In the genomic region with DNA sequence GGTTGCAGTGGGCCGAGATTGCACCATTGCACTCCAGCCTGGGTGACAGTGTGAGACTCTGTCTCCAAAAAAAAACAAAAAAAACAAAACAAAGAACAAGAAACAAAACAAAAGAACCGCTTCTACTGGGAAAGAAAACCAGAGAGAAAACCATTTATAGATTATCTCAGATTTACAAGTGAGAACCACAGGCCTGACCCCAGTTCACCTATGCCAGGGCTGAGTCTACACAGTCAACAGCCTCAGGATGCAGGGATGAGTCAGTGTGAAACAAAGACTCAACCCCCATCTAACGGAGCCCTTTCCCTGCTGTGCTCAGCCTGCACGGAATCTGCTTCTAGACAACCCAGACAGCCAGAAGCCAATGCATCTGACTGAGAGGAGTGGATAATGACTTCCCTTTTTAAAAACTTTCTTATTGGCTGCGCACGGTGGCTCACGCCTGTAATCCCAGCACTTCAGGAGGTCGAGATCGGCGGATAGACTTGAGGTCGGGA, we compare ENCODE assay signal across 8 cellular contexts. TPM values are rescaled to one million over a fixed set of nuclear protein-coding genes. Genes with fewer than 3 reads are reported as not detected.
DNase-seq lines count a peak whose midpoint lies in the region; ATAC-seq lines count a peak whose summit lies in the region.

No MANE protein-coding gene starts in this region.

- no peaks in the 10 kb centered on the region for H3K27me3 Mint-ChIP-seq in CD4-positive, CD25-positive, alpha-beta regulatory T cell
- H3K27me3 Mint-ChIP-seq in activated CD4-positive, alpha-beta memory T cell treated with anti-CD3 and anti-CD28 coated beads, Interleukin-2, amount 10 ng/mL, durations not matched to agents 7 days and 5 days = no peaks in the 10 kb centered on the region

- no peaks in the 10 kb centered on the region for H3K27me3 ChIP-seq in CD4-positive, CD25-positive, alpha-beta regulatory T cell (ENCODE audit: control insufficient read depth, insufficient read depth, low read length)

- H3K4me1 Mint-ChIP-seq in CD4-positive, CD25-positive, alpha-beta regulatory T cell = peaks cover 9 to 27% (median 12%) of the 10 kb centered on the region in 4 donors
- peaks cover 57% of the 10 kb centered on the region for H3K4me1 Mint-ChIP-seq in activated CD4-positive, alpha-beta memory T cell treated with anti-CD3 and anti-CD28 coated beads, Interleukin-2, amount 10 ng/mL, durations not matched to agents 7 days and 5 days

- H3K4me3 Mint-ChIP-seq in CD4-positive, CD25-positive, alpha-beta regulatory T cell = peak overlapping the region in 2 of 4 donors; percentile 15 to 28
- H3K4me3 Mint-ChIP-seq in activated CD4-positive, alpha-beta memory T cell treated with anti-CD3 and anti-CD28 coated beads, Interleukin-2, amount 10 ng/mL, durations not matched to agents 7 days and 5 days = peak overlapping the region; percentile 63

- H3K27ac Mint-ChIP-seq in CD4-positive, CD25-positive, alpha-beta regulatory T cell = peak overlapping the region in 1 of 3 donors; percentile 23
- H3K27ac Mint-ChIP-seq in activated CD4-positive, alpha-beta memory T cell treated with anti-CD3 and anti-CD28 coated beads, Interleukin-2, amount 10 ng/mL, durations not matched to agents 7 days and 5 days = peak overlapping the region; percentile 96

- peaks cover 13% of the 10 kb centered on the region for H3K4me1 ChIP-seq in CD4-positive, CD25-positive, alpha-beta regulatory T cell (ENCODE audit: control insufficient read depth, insufficient read depth, low read length, poor library complexity, severe bottlenecking)

- no peak overlapping the region for H3K27ac ChIP-seq in CD4-positive, CD25-positive, alpha-beta regulatory T cell (ENCODE audit: insufficient read depth, low read length, poor library complexity, severe bottlenecking)

- CTCF ChIA-PET in activated CD4-positive, alpha-beta memory T cell treated with anti-CD3 and anti-CD28 coated beads, Interleukin-2, amount 10 ng/mL, durations not matched to agents 7 days and 5 days (lab: Charles Lee) = interaction anchor here (0.9 to 1.1 kb wide), 2 partner anchors 26 to 47 kb away, joined by 3 read pairs; a partner anchor contains a TSS

- H3K9me3 Mint-ChIP-seq in CD4-positive, CD25-positive, alpha-beta regulatory T cell = peaks cover 0 to 4% (median 0%) of the 10 kb centered on the region in 7 donors
- peaks cover 7% of the 10 kb centered on the region for H3K9me3 Mint-ChIP-seq in activated CD4-positive, alpha-beta memory T cell treated with anti-CD3 and anti-CD28 coated beads, Interleukin-2, amount 10 ng/mL, durations not matched to agents 7 days and 5 days

- H3K36me3 Mint-ChIP-seq in CD4-positive, CD25-positive, alpha-beta regulatory T cell = no peaks in the 10 kb centered on the region
- peaks cover 9% of the 10 kb centered on the region for H3K36me3 Mint-ChIP-seq in activated CD4-positive, alpha-beta memory T cell treated with anti-CD3 and anti-CD28 coated beads, Interleukin-2, amount 10 ng/mL, durations not matched to agents 7 days and 5 days (ENCODE audit: low read depth)

- H3K9me3 ChIP-seq in CD4-positive, CD25-positive, alpha-beta regulatory T cell (ENCODE audit: control insufficient read depth in 2 of 2, low read length in 2 of 2) = no peaks in the 10 kb centered on the region

- POLR2A ChIA-PET in activated CD4-positive, alpha-beta memory T cell treated with anti-CD3 and anti-CD28 coated beads, Interleukin-2, amount 10 ng/mL, durations not matched to agents 7 days and 5 days (lab: Charles Lee) = interaction anchor here (1.2 to 5.7 kb wide), 18 partner anchors 19 to 233 kb away, joined by 3 to 110 read pairs (median 6); a partner anchor contains a TSS

- DNase-seq in CD4-positive, CD25-positive, alpha-beta regulatory T cell = peak in 1 of 3 donors; percentile 71
- DNase-seq in HPDE6-E6E7 (ENCODE audit: extremely low spot score) (peak; percentile 94), fibroblast of peridontal ligament (ENCODE audit: extremely low read depth) (peak; percentile 85), NCI-H2196 (lab: John Stamatoyannopoulos, UW; ENCODE audit: unreplicated experiment) (no peak), NCI-H446 (lab: John Stamatoyannopoulos, UW) (no peak)
- DNase-seq in activated CD4-positive, alpha-beta memory T cell treated with anti-CD3 and anti-CD28 coated beads, Interleukin-2, amount 10 ng/mL, durations not matched to agents 7 days and 5 days = peak; percentile 88
- DNase-seq in stimulated activated CD8-positive, alpha-beta memory T cell treated with anti-CD3 and anti-CD28 coated beads, Interleukin-4, amount 100 ng/mL, for 24 hours (ENCODE audit: low read depth) = peak; percentile 26

- no peak overlapping the region for H3K4me3 ChIP-seq in CD4-positive, CD25-positive, alpha-beta regulatory T cell (ENCODE audit: low read depth, low read length)

- peak; percentile 64 to 78 for ATAC-seq in CD4-positive, CD25-positive, alpha-beta regulatory T cell (ENCODE audit: low read depth in 2 of 2)
- ATAC-seq in GM21447 (IDR thresholded peaks at IDR 0.05; ENCODE audit: unreplicated experiment) = peak; percentile 92

- H3K36me3 ChIP-seq in CD4-positive, CD25-positive, alpha-beta regulatory T cell (ENCODE audit: control insufficient read depth, insufficient read depth, low read length) = no peaks in the 10 kb centered on the region

RNA-seq across cellular contexts. Expression of a gene that starts 25.5 kb away (rescaled TPM):
- 160 TPM for total RNA-seq in CD4-positive, CD25-positive, alpha-beta regulatory T cell
- polyA plus RNA-seq in CD4-positive, CD25-positive, alpha-beta regulatory T cell = 100 to 1,000 TPM; 238 to 359 (median 283) TPM
- 100 to 1,000 TPM; 335 to 351 TPM for total RNA-seq in activated CD4-positive, alpha-beta memory T cell treated with anti-CD3 and anti-CD28 coated beads, Interleukin-2, amount 10 ng/mL, durations not matched to agents 7 days and 5 days

Comparison
In these comparisons a context has a peak if more than half of its experiments do, and no peak if none do; other contexts are left out.
1. DNase-seq: peak in HPDE6-E6E7 (single experiment), activated CD4-positive, alpha-beta memory T cell treated with anti-CD3 and anti-CD28 coated beads, Interleukin-2, amount 10 ng/mL, durations not matched to agents 7 days and 5 days (single experiment), fibroblast of peridontal ligament (single experiment) and stimulated activated CD8-positive, alpha-beta memory T cell treated with anti-CD3 and anti-CD28 coated beads, Interleukin-4, amount 100 ng/mL, for 24 hours (single experiment); none in NCI-H2196 (single experiment) and NCI-H446 (0 of 2).